In genomic region chr4:97500423-97500822, GRCh38 we compare ENCODE assay signal across 13 cellular contexts.
DNase-seq lines count a peak whose midpoint lies in the region; ATAC-seq lines count a peak whose summit lies in the region.
"Had no signal": no experiment of that assay in that cellular context is flagged by ENCODE, and none has a peak within 500 bp of the region (broad histone marks: within the 10 kb centered on the region; RNA-seq: fewer than 3 reads in every experiment).

No MANE protein-coding gene starts in this region.

- no peak overlapping the region for H3K4me3 Mint-ChIP-seq in activated CD4-positive, alpha-beta T cell treated with anti-CD3 and anti-CD28 coated beads for 36 hours

- POLR2A ChIA-PET in activated CD4-positive, alpha-beta T cell treated with anti-CD3 and anti-CD28 coated beads for 36 hours (lab: Charles Lee) = no interaction called here

- no peaks in the 10 kb centered on the region for H3K27me3 Mint-ChIP-seq in activated CD4-positive, alpha-beta T cell treated with anti-CD3 and anti-CD28 coated beads for 36 hours
- H3K27me3 Mint-ChIP-seq: progenitor cell of endocrine pancreas had no signal

- H3K9me3 Mint-ChIP-seq in activated CD4-positive, alpha-beta T cell treated with anti-CD3 and anti-CD28 coated beads for 36 hours (ENCODE audit: low read depth) = peaks cover 4% of the 10 kb centered on the region

- no peak overlapping the region for H3K27ac Mint-ChIP-seq in activated CD4-positive, alpha-beta T cell treated with anti-CD3 and anti-CD28 coated beads for 36 hours
- H3K27ac Mint-ChIP-seq: progenitor cell of endocrine pancreas had no signal

- CTCF ChIA-PET in activated CD4-positive, alpha-beta T cell treated with anti-CD3 and anti-CD28 coated beads for 36 hours (lab: Charles Lee) = no interaction called here

- no peaks in the 10 kb centered on the region for H3K4me1 Mint-ChIP-seq in activated CD4-positive, alpha-beta T cell treated with anti-CD3 and anti-CD28 coated beads for 36 hours

- no peaks in the 10 kb centered on the region for H3K36me3 Mint-ChIP-seq in activated CD4-positive, alpha-beta T cell treated with anti-CD3 and anti-CD28 coated beads for 36 hours (ENCODE audit: low read depth)

- DNase-seq in MV-4-11 (lab: John Stamatoyannopoulos, UW) = peak; percentile 73
- DNase-seq in NCI-H446 (lab: John Stamatoyannopoulos, UW) = no peak
- DNase-seq in activated CD4-positive, alpha-beta T cell treated with anti-CD3 and anti-CD28 coated beads for 36 hours = no peak
- DNase-seq in DMS53 treated with DMSO at 0.1 percent for 48 hours (lab: John Stamatoyannopoulos, UW; ENCODE audit: unreplicated experiment) = no peak
- no peak for DNase-seq in DMS79 treated with DMSO at 0.1 percent for 48 hours (lab: John Stamatoyannopoulos, UW)
- DNase-seq: anterior cingulate cortex; mesenchymal stem cell; NCI-H1105; stimulated activated CD4-positive, alpha-beta T cell treated with anti-CD3 and anti-CD28 coated beads, Interleukin-4, amount 100 ng/mL, for 24 hours had no signal

- ATAC-seq in GM18867 (IDR thresholded peaks at IDR 0.05; ENCODE audit: unreplicated experiment) (peak; percentile 99), GM21447 (IDR thresholded peaks at IDR 0.05; ENCODE audit: unreplicated experiment) (peak; percentile 99), HG03045 (IDR thresholded peaks at IDR 0.05; ENCODE audit: unreplicated experiment) (peak; percentile 92)
- ATAC-seq in activated CD4-positive, alpha-beta T cell treated with anti-CD3 and anti-CD28 coated beads for 36 hours = no peak

- intact Hi-C loops in activated CD4-positive, alpha-beta T cell treated with anti-CD3 and anti-CD28 coated beads for 36 hours (cut with DNase I, micrococcal nuclease) = no loop called here
